In the genomic region with DNA sequence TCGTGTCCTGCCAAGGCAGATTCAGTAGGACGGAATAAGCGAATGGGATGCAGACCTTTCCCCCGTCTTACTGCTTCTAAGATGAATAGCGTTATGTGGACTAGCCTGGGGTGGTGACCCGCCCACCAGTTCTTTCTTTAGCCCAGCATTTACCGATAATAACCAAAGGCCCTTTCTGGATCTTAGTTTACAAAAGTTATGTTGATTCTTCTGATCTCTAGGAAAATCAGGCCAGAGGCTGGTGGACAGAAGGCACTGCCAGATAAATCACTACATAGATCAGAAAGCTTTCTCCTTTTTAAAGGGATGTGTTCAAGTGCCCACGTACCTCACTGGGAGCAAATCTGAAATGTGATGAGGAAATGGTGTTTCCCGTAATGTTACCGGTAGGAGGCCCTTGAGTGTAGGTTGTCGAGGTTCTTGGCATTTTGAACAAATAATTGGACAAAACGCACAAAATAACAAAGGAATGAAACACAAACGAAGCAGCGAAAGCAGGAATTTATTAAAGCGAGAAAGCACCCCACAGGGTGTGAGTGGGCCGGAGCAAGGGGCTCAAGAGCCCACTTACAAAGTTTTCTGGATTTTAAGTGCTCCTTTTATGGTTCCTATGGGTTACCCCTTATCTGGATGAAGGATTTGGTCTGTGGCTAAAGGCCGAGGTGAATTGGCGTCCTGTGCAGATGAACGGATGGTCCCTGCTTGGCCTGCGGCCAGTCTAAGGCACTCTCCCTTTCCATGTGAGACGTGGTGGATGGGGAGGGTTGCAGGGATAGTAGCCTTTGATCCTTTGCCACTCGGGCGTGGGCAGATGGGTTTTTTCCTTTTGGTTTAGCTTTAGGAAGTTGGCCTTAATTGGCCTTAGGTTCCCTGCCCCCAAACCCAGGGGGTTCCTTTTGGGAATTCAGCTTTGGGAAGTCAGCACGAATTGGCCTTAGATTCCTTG, we compare ENCODE assay signal across 1 cellular context.
TF ChIP-seq lines count a peak whose summit lies in the region.

No MANE protein-coding gene starts in this region.

TF ChIP-seq in IMR-90, 13 proteins besides CTCF, POLR2A, EP300 and RAD21:
- no peak for TF ChIP-seq NFE2L2 (IDR thresholded peaks at IDR 0.05; ENCODE audit: low read depth, low read length)
